ENCODE assay signal across 22 cellular contexts in the genomic region with DNA sequence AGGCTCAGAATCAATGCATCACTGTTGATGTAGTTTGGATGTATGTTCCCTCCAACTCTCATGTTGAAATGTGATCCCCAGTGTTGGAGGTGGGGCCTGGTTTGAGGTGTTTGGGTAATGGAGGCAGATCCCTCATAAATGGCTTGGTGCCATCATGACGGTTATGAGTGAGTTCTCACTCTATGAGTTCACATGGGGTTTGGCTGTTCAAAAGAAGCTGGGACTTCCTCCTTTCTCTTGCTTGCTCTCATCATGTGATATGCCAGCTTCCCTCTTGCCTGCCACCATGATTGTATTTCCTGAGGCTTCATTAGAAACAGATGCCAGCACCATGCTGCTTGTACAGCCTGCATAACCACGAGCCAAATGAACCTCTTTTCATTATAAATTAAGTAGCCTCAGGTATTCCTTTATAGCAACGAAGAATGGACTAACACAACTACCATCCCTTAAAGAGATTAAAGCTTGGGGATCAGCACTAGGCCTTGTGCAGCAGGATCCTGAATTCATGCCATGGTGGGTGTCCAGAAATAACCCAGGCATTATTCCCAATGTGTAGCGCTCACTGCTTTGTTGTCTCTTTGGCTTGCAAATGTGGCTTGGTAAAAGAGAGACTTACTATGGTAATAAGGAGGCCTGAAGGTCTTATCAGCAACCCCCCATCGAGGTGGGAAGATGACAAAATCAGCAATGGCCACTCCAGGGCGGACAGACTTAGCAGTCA. TPM values are rescaled to one million over a fixed set of nuclear protein-coding genes. Genes with fewer than 3 reads are reported as not detected.
DNase-seq lines count a peak whose midpoint lies in the region; ATAC-seq, FAIRE-seq and TF ChIP-seq lines count a peak whose summit lies in the region.
"Had no signal": no experiment of that assay in that cellular context is flagged by ENCODE, and none has a peak within 500 bp of the region (broad histone marks: within the 10 kb centered on the region; RNA-seq: fewer than 3 reads in every experiment).

No MANE protein-coding gene starts in this region.

- H3K9ac ChIP-seq in K562 (ENCODE audit: insufficient read depth in 1 of 2, low read depth in 2 of 2, low read length in 2 of 2): no peak overlapping the region
- H3K9ac ChIP-seq in mesendoderm (ENCODE audit: low read length): no peak overlapping the region

- CTCF ChIA-PET in K562 (lab: Yijun Ruan, JAX; ENCODE audit: low intra/inter-chr PET ratio): no interaction called here

- H4K8ac ChIP-seq in mesendoderm (ENCODE audit: low read depth, low read length): no peak overlapping the region

- H3K4me2 ChIP-seq in K562 (ENCODE audit: insufficient read depth, low read length): no peak overlapping the region
- H3K4me2 ChIP-seq in mesendoderm (ENCODE audit: low read length): no peak overlapping the region

- H2AFZ ChIP-seq in K562 (ENCODE audit: low read depth, low read length): peak overlapping the region; percentile 79

- DNase-seq in NCI-H2107 treated with DMSO at 0.1 percent for 48 hours (lab: John Stamatoyannopoulos, UW; ENCODE audit: unreplicated experiment): peak; percentile 1
- DNase-seq in NCI-H2107 (lab: John Stamatoyannopoulos, UW): no peak
- peak; percentile 24 to 41 for DNase-seq in Kasumi-1 (lab: John Stamatoyannopoulos, UW)
- no peak for DNase-seq in K562 (ENCODE audit: extremely low read depth in 1 of 4, low spot score in 3 of 4)
- DNase-seq in mesendoderm: peak; percentile 40
- no peak for DNase-seq in activated T-cell treated with anti-CD3 and anti-CD28 coated beads for 4 hours
- no peak for DNase-seq in stimulated activated CD4-positive, alpha-beta T cell treated with anti-CD3 and anti-CD28 coated beads, Interleukin-12 subunit alpha, Interleukin-12 subunit beta, amount 100 ng/mL, for 4 hours
- DNase-seq: activated naive CD8-positive, alpha-beta T cell treated with anti-CD3 and anti-CD28 coated beads, Interleukin-2, amount 50 U/mL, for 24 hours; DND-41; effector memory CD4-positive, alpha-beta T cell; hippocampal formation; kidney glomerular epithelial cell; NCI-H1105 treated with DMSO at 0.1 percent for 48 hours; NCI-H226; SIG-M5; stimulated activated naive CD8-positive, alpha-beta T cell treated with anti-CD3 and anti-CD28 coated beads, Interleukin-15, Interleukin-2, amounts not matched to agents 100 U/mL and 50 U/mL, for 24 hours; T-helper 17 cell had no signal

- H3K56ac ChIP-seq in mesendoderm (ENCODE audit: low read length): no peak overlapping the region

- BruUV-seq in K562 (replicated peaks; lab: Mats Ljungman, UMichigan): no TSS peak

- no peak overlapping the region for H2BK15ac ChIP-seq in mesendoderm (replicated peaks; ENCODE audit: low read depth)

- FAIRE-seq in K562 (lab: Jason Lieb, UNC): no peak
- FAIRE-seq: A204.1 had no signal

- peaks cover 3% of the 10 kb centered on the region for H3K9me3 ChIP-seq in K562 (replicated peaks; ENCODE audit: control insufficient read depth, insufficient read depth, low read depth, low read length)
- H3K9me3 ChIP-seq: neutrophil, upper lobe of left lung had no signal

- H3K23ac ChIP-seq in mesendoderm (ENCODE audit: low read length): no peak overlapping the region

- H3K9me1 ChIP-seq in K562 (ENCODE audit: control insufficient read depth, insufficient read depth, low read length): no peaks in the 10 kb centered on the region

- no peak for TF ChIP-seq CTCF in K562 (IDR thresholded peaks at IDR 0.05 in 2 of 3, conservative IDR thresholded peaks at IDR 0.05 in 1 of 3; ENCODE audit: insufficient read depth in 2 of 3, low read depth in 1 of 3, low read length in 3 of 3)

- H3K4ac ChIP-seq in mesendoderm (ENCODE audit: low read depth, low read length): no peak overlapping the region

- H3K36me3 ChIP-seq in K562 (ENCODE audit: control insufficient read depth, insufficient read depth, low read length) (no peaks in the 10 kb centered on the region), mesendoderm (ENCODE audit: control insufficient read depth, insufficient read depth, low read length) (no peaks in the 10 kb centered on the region)
- H3K36me3 ChIP-seq: cardiac muscle cell, neutrophil, upper lobe of left lung had no signal

- in situ Hi-C loops in K562 (cut with MboI): no loop called here

- TF ChIP-seq RAD21 in K562 (CRISPR knock-in tag; conservative IDR thresholded peaks at IDR 0.05 in 1 of 2, IDR thresholded peaks at IDR 0.05 in 1 of 2): no peak

- H3K27ac ChIP-seq in K562 (ENCODE audit: extremely low read depth, low read depth, low read length) (no peak overlapping the region), mesendoderm (ENCODE audit: low read depth, low read length) (no peak overlapping the region)
- H3K27ac ChIP-seq: cardiac muscle cell, neutrophil had no signal

- TF ChIP-seq EP300 in K562 (IDR thresholded peaks at IDR 0.05; ENCODE audit: low read length): no peak

- no peak overlapping the region for H4K5ac ChIP-seq in mesendoderm (ENCODE audit: low read length)

- 43% methylated on average over 6 of the region's 6 CpGs for WGBS in K562 (ENCODE audit: insufficient coverage, low coverage, missing lambda C conversion rate)
- no CpG with 5 or more reads among the region's 6 CpGs for WGBS in mesendoderm (ENCODE audit: extremely low coverage, insufficient coverage, low lambda C conversion rate)

- peaks cover 0 to 15% of the 10 kb centered on the region in 2 experiments; a peak in 3 of 5 replicates for H3K4me1 ChIP-seq in K562 (replicated peaks in 1 of 2; ENCODE audit: control insufficient read depth in 2 of 2, insufficient read depth in 2 of 2, low read length in 2 of 2)
- no peaks in the 10 kb centered on the region for H3K4me1 ChIP-seq in mesendoderm (ENCODE audit: control insufficient read depth, low read depth, low read length)

- H3K4me3 ChIP-seq in K562 (no peak overlapping the region), mesendoderm (ENCODE audit: low read length) (no peak overlapping the region)
- H3K4me3 ChIP-seq: cardiac muscle cell, upper lobe of left lung had no signal

- H4K20me1 ChIP-seq in K562 (replicated peaks; ENCODE audit: control insufficient read depth, insufficient read depth, low read length): no peaks in the 10 kb centered on the region

- no peak overlapping the region for H3K18ac ChIP-seq in mesendoderm (ENCODE audit: low read length)

- POLR2A ChIA-PET in K562 (lab: Yijun Ruan, JAX): no interaction called here

- H2AK5ac ChIP-seq in mesendoderm (ENCODE audit: low read length): no peak overlapping the region

- no peak overlapping the region for H2BK5ac ChIP-seq in mesendoderm (ENCODE audit: low read length)

- H3K79me1 ChIP-seq in mesendoderm (ENCODE audit: low read length): no peaks in the 10 kb centered on the region

- H3K27me3 ChIP-seq in K562 (ENCODE audit: control insufficient read depth in 2 of 2, insufficient read depth in 2 of 2, low read length in 2 of 2) (no peaks in the 10 kb centered on the region), mesendoderm (ENCODE audit: insufficient read depth, low read length, poor library complexity) (no peaks in the 10 kb centered on the region)
- H3K27me3 ChIP-seq: cardiac muscle cell, neutrophil, upper lobe of left lung had no signal

- ATAC-seq in K562: no peak
- no peak for ATAC-seq in GM21529 (IDR thresholded peaks at IDR 0.05; ENCODE audit: unreplicated experiment)
- ATAC-seq: activated naive CD8-positive, alpha-beta T cell treated with anti-CD3 and anti-CD28 coated beads, Interleukin-2, amount 50 U/mL, for 24 hours; stimulated activated naive CD8-positive, alpha-beta T cell treated with anti-CD3 and anti-CD28 coated beads, Interleukin-15, Interleukin-2, amounts not matched to agents 100 U/mL and 50 U/mL, for 24 hours; T-helper 17 cell had no signal

- H2BK120ac ChIP-seq in mesendoderm (ENCODE audit: low read depth, low read length): no peak overlapping the region

- intact Hi-C loops in K562 (cut with micrococcal nuclease): no loop called here

- no peak for TF ChIP-seq POLR2A in K562 (conservative IDR thresholded peaks at IDR 0.05)

- H3K79me2 ChIP-seq in K562 (ENCODE audit: control insufficient read depth, insufficient read depth, low read length): no peaks in the 10 kb centered on the region
- H3K79me2 ChIP-seq in mesendoderm (ENCODE audit: control insufficient read depth, insufficient read depth, low read length): no peaks in the 10 kb centered on the region

RNA-seq across cellular contexts. Expression of a gene that starts 41.9 kb away (rescaled TPM):
- 19.3 and 23.3 TPM in 2 replicates for total RNA-seq in K562 (2011; cell fraction: chromatin; rRNA removed; ENCODE audit: low replicate concordance)
- total RNA-seq in K562 (2011; cell fraction: nucleolus; rRNA removed): 30.1 and 30.4 TPM in 2 replicates
- 35.7 and 56.3 TPM in 2 replicates for total RNA-seq in K562 (2011; cell fraction: nucleoplasm; rRNA removed)
- total RNA-seq in K562 (2014; rRNA removed) (140 and 146 TPM in 2 replicates), K562 (2014; rRNA removed; fragmentation: Illumina TruSeq; extraction: Trizol) (132 and 195 TPM in 2 replicates), K562 (2015; rRNA removed; fragmentation: Illumina TruSeq; extraction: Trizol) (312 and 351 TPM in 2 replicates), K562 (2021) (125 and 129 TPM in 2 replicates)
- polyA plus RNA-seq in K562 (2011; rRNA removed) (124 and 135 TPM in 2 replicates), K562 (2014; fragmentation: Illumina TruSeq; extraction: Trizol) (210 and 237 TPM in 2 replicates), K562 (2014; fragmentation: Nextera tagmentation; extraction: Ambion mirVana) (100 to 1,000 TPM; 560 to 670 TPM), K562 (2014; rRNA removed) (227 and 285 TPM in 2 replicates)
- 263 and 300 TPM in 2 replicates for polyA plus RNA-seq in K562 (2011; cell fraction: cytosol; rRNA removed)
- 86.7 and 94.9 TPM in 2 replicates for polyA plus RNA-seq in K562 (2011; cell fraction: nucleus; rRNA removed)
- 185 and 189 TPM in 2 replicates for polyA plus RNA-seq in K562 (2012)
- 69.5 and 81.5 TPM in 2 replicates for polyA minus RNA-seq in K562 (2011; rRNA and poly(A)+ RNA removed)
- 78.5 and 124 TPM in 2 replicates for polyA minus RNA-seq in K562 (2011; cell fraction: cytosol; rRNA and poly(A)+ RNA removed)
- polyA minus RNA-seq in K562 (2011; cell fraction: nucleus; rRNA and poly(A)+ RNA removed): 28.1 and 49.5 TPM in 2 replicates
- 470 TPM for polyA plus RNA-seq in mesendoderm (2013, experiment 1 of 2)
- 483 TPM for polyA plus RNA-seq in mesendoderm (2013, experiment 2 of 2)

RNA-seq across cellular contexts. Expression of a gene that starts 44.0 kb away (rescaled TPM):
- total RNA-seq in K562 (2011; cell fraction: chromatin; rRNA removed; ENCODE audit: low replicate concordance): not detected in 2 replicates
- not detected in 2 replicates for total RNA-seq in K562 (2011; cell fraction: nucleolus; rRNA removed)
- not detected in 2 replicates for total RNA-seq in K562 (2011; cell fraction: nucleoplasm; rRNA removed)
- not detected in 2 replicates for total RNA-seq in K562 (2014; rRNA removed)
- 0.25 TPM in 1 of 2 replicates, not detected in the other for total RNA-seq in K562 (2014; rRNA removed; fragmentation: Illumina TruSeq; extraction: Trizol)
- total RNA-seq in K562 (2015; rRNA removed; fragmentation: Illumina TruSeq; extraction: Trizol): not detected in 2 replicates
- total RNA-seq in K562 (2021): 0.51 TPM in 1 of 2 replicates, not detected in the other
- 0.17 and 0.30 TPM in 2 replicates for polyA plus RNA-seq in K562 (2011; rRNA removed)
- 0.09 and 0.87 TPM in 2 replicates for polyA plus RNA-seq in K562 (2011; cell fraction: cytosol; rRNA removed)
- polyA plus RNA-seq in K562 (2011; cell fraction: nucleus; rRNA removed): 0.37 and 0.38 TPM in 2 replicates
- polyA plus RNA-seq in K562 (2012): 0.22 and 0.42 TPM in 2 replicates
- 0.09 TPM in 1 of 2 replicates, not detected in the other for polyA plus RNA-seq in K562 (2014; fragmentation: Illumina TruSeq; extraction: Trizol)
- polyA plus RNA-seq in K562 (2014; fragmentation: Nextera tagmentation; extraction: Ambion mirVana): under 1 TPM; 0.08 to 0.21 TPM
- 0.09 TPM in 1 of 2 replicates, not detected in the other for polyA plus RNA-seq in K562 (2014; rRNA removed)
- 0.24 and 0.53 TPM in 2 replicates for polyA minus RNA-seq in K562 (2011; rRNA and poly(A)+ RNA removed)
- polyA minus RNA-seq in K562 (2011; cell fraction: cytosol; rRNA and poly(A)+ RNA removed): not detected in 2 replicates
- 0.40 TPM in 1 of 2 replicates, not detected in the other for polyA minus RNA-seq in K562 (2011; cell fraction: nucleus; rRNA and poly(A)+ RNA removed)
- not detected for polyA plus RNA-seq in mesendoderm (2013, experiment 1 of 2)
- not detected for polyA plus RNA-seq in mesendoderm (2013, experiment 2 of 2)
- total RNA-seq: cardiac muscle cell had no signal
- polyA plus RNA-seq: cardiac muscle cell had no signal

Comparison
In these comparisons a context has a peak if more than half of its experiments do, and no peak if none do; other contexts are left out.
1. DNase-seq: peak in NCI-H2107 treated with DMSO at 0.1 percent for 48 hours (single experiment), Kasumi-1 (2 of 2) and mesendoderm (single experiment); none in NCI-H2107 (single experiment), K562 (0 of 4), activated T-cell treated with anti-CD3 and anti-CD28 coated beads for 4 hours (single experiment) and stimulated activated CD4-positive, alpha-beta T cell treated with anti-CD3 and anti-CD28 coated beads, Interleukin-12 subunit alpha, Interleukin-12 subunit beta, amount 100 ng/mL, for 4 hours (single experiment).